In the genomic region with DNA sequence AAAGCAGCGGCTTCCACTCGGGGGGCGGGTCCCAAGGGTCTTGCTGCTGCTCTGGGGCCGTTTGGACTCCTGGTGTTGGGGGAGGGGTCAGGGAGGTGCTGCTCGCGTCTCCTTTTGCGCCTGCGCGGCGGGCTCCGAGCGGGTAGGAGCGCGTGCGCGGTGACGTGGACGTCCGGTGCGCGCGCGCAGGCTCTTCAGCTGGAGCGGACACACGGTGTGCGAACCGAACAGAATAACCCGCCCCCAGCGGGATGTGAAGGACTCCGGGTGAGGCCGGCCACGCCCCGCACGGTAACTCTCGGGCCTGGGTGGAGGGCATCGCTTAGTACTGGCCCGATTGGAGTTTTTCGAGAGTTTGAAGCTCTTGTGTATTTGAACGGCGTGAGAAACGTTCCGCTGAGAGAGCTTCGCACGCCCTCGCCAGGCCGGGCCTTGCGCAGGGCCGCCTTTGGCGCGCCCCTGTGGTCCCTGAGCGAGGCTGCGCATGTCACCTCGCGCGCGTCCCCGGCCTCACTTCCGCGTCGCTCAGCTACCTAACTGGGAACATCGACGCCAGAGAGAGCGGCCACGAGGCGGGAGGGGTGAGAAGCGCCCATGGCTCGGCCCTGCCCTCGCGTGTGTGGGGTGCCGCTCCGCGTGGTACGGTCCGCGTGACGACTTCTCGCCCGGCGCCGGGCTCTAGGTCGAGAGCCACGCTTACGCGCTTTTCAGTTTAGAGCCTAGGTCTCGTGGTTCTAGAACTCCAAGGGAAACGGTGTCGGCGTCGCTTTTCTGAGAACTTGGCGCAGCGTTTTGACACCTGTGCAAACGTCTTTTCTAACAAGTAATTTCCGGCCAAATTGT, we compare ENCODE assay signal across 8 cellular contexts. TPM values are rescaled to one million over a fixed set of nuclear protein-coding genes. Genes with fewer than 3 reads are reported as not detected.
A peak's percentile ranks its signal among the peaks of the same experiment; 100 is the strongest.
DNase-seq lines count a peak whose midpoint lies in the region; TF ChIP-seq lines count a peak whose summit lies in the region.

A gene (plus strand): TSS at position 171 of the 843 bp plus-strand sequence.

- peak within 1 kb of the TSS; percentile 97 for H3K4me2 ChIP-seq in osteoblast (ENCODE audit: insufficient read depth, low read length)

- H3K27me3 ChIP-seq in SJSA1 (replicated peaks) (no peaks in the 10 kb centered on the region), osteoblast (ENCODE audit: insufficient read depth, low read length) (no peaks in the 10 kb centered on the region), testis (no peaks in the 10 kb centered on the region)

- H3K9me3 ChIP-seq in SJSA1 (replicated peaks) (0 out of 2 replicates have a peak, but pooled peaks cover 2% of the 10 kb centered on the region), osteoblast (ENCODE audit: low read depth, low read length) (no peaks in the 10 kb centered on the region), testis (no peaks in the 10 kb centered on the region)

- H3K27ac ChIP-seq in SJSA1, result peak within 1 kb of the TSS; percentile 31
- peak within 1 kb of the TSS; percentile 74 for H3K27ac ChIP-seq in osteoblast (ENCODE audit: low read depth, low read length)
- peak within 1 kb of the TSS; percentile 83 to 89 for H3K27ac ChIP-seq in testis

- peak within 1 kb of the TSS; percentile 39 for H3K4me3 ChIP-seq in SJSA1
- H3K4me3 ChIP-seq in osteoblast (ENCODE audit: insufficient read depth, low read length), result peak within 1 kb of the TSS; percentile 77
- peak within 1 kb of the TSS; percentile 55 to 68 for H3K4me3 ChIP-seq in testis

- H4K20me1 ChIP-seq in osteoblast (ENCODE audit: insufficient read depth, low read length), result peaks cover 21% of the 10 kb centered on the region

- H3K36me3 ChIP-seq in SJSA1 (no peaks in the 10 kb centered on the region), osteoblast (ENCODE audit: insufficient read depth, low read length) (no peaks in the 10 kb centered on the region), testis (ENCODE audit: low read depth, missing control alignments) (no peaks in the 10 kb centered on the region)

- no peak for TF ChIP-seq POLR2A in testis (IDR thresholded peaks at IDR 0.05)

- peaks cover 50% of the 10 kb centered on the region for H3K79me2 ChIP-seq in osteoblast (ENCODE audit: insufficient read depth, low read length)

- intact Hi-C loops in testis (cut with DNase I; ENCODE audit: low total_unique reads), result no loop called here

- 1 to 4% methylated on average over 9 to 93 of the region's 93 CpGs for WGBS in testis, 2 donors

- TF ChIP-seq CTCF in LNCAP (IDR thresholded peaks at IDR 0.05) (0 out of 2 replicates have a peak, but pooled peaks have one; percentile 23), osteoblast (IDR thresholded peaks at IDR 0.05; ENCODE audit: extremely low read depth, low read depth, low read length) (peak; percentile 11), testis (IDR thresholded peaks at IDR 0.05) (peak in 1 of 3 experiments; percentile 25)

- peak within 1 kb of the TSS; percentile 90 for H2AFZ ChIP-seq in osteoblast (ENCODE audit: low read length)

- DNase-seq in G401 (ENCODE audit: low spot score), result peak; percentile 82
- peak; percentile 69 for DNase-seq in GOT3 (lab: John Stamatoyannopoulos, UW)
- DNase-seq in SJSA1 (ENCODE audit: low read depth in 1 of 2, low spot score in 2 of 2), result peak; percentile 80 to 82
- peak; percentile 89 for DNase-seq in activated naive CD4-positive, alpha-beta T cell treated with anti-CD3 and anti-CD28 coated beads, Interleukin-2, amount 50 U/mL, for 16 hours
- DNase-seq in glomerular visceral epithelial cell (ENCODE audit: extremely low spot score), result peak; percentile 92
- DNase-seq in osteoblast (ENCODE audit: insufficient read length, low spot score, missing footprints), result peak; percentile 96
- DNase-seq in testis, result peak; percentile 92

- in situ Hi-C loops in G401 (cut with HindIII; ENCODE audit: low sequenced_read_pairs), result no loop called here

- H3K4me1 ChIP-seq in SJSA1 (replicated peaks) (peaks cover 31% of the 10 kb centered on the region), osteoblast (ENCODE audit: insufficient read depth, low read length) (peaks cover 28% of the 10 kb centered on the region), testis (peaks cover 5% of the 10 kb centered on the region)

RNA-seq across cellular contexts. Expression of the gene that starts here (rescaled TPM):
- total RNA-seq in G401 (2014; rRNA removed; shearing (Covaris generic)), result 9.5 and 22.0 TPM in 2 replicates
- 13.2 and 21.5 TPM in 2 replicates for total RNA-seq in SJSA1 (2014; rRNA removed; shearing (Covaris generic))
- total RNA-seq in osteoblast (40.2 and 41.0 TPM in 2 replicates), testis (10 to 100 TPM; 78.1 to 90.2 TPM)
- polyA plus RNA-seq in testis (ENCODE audit: insufficient read depth, low read depth, low replicate concordance), result 20.3 TPM

Comparison
In these comparisons a context has a peak if more than half of its experiments do, and no peak if none do; other contexts are left out.
1. Peak in every context shown above with its lines: DNase-seq, H3K4me3 ChIP-seq and H3K27ac ChIP-seq.
2. H3K27ac ChIP-seq: peak in every context shown above with its lines; median percentile 86 in testis; 74 in osteoblast; 31 in SJSA1.